Comparison of ENCODE assay signal across 20 cellular contexts in genomic region chr2:240287496-240288086, GRCh38.
DNase-seq lines count a peak whose midpoint lies in the region; ATAC-seq and TF ChIP-seq lines count a peak whose summit lies in the region.
"Had no signal": no experiment of that assay in that cellular context is flagged by ENCODE, and none has a peak within 500 bp of the region (broad histone marks: within the 10 kb centered on the region; RNA-seq: fewer than 3 reads in every experiment).

No MANE protein-coding gene starts in this region.

- POLR2A ChIA-PET in activated CD8-positive, alpha-beta T cell treated with anti-CD3 and anti-CD28 coated beads, Interleukin-2, amount 10 ng/mL, durations not matched to agents 7 days and 5 days (lab: Charles Lee), result no interaction called here
- POLR2A ChIA-PET in activated CD8-positive, alpha-beta T cell treated with anti-CD3 and anti-CD28 coated beads for 36 hours (lab: Charles Lee), result no interaction called here

- peak; percentile 13 for DNase-seq in activated CD8-positive, alpha-beta T cell treated with anti-CD3 and anti-CD28 coated beads, Interleukin-2, amount 10 ng/mL, durations not matched to agents 7 days and 5 days
- no peak for DNase-seq in activated CD8-positive, alpha-beta T cell treated with anti-CD3 and anti-CD28 coated beads for 36 hours
- DNase-seq in iPS-NIHi11 (ENCODE audit: low spot score) (peak; percentile 31), prostate gland (ENCODE audit: low spot score) (no peak), body of pancreas (no peak)
- DNase-seq in stimulated activated CD4-positive, alpha-beta T cell treated with anti-CD3 and anti-CD28 coated beads, Interleukin-1b, Interleukin-23, amount 100 ng/mL, for 48 hours, result no peak
- DNase-seq: activated CD4-positive, alpha-beta T cell treated with anti-CD3 and anti-CD28 coated beads for 36 hours; activated CD8-positive, alpha-beta memory T cell treated with anti-CD3 and anti-CD28 coated beads, Interleukin-2, amount 50 U/mL, for 48 hours; activated gamma-delta T cell treated with Interleukin-2 at 50 U/mL for 16 hours; foreskin keratinocyte; midbrain; MM.1S; NCI-H1436 treated with DMSO at 0.1 percent for 48 hours; NCI-H2171 treated with DMSO at 0.1 percent for 48 hours; NCI-H69; stimulated activated CD4-positive, alpha-beta T cell treated with anti-CD3 and anti-CD28 coated beads, Interleukin-4, amount 100 ng/mL, for 24 hours had no signal

- no peaks in the 10 kb centered on the region for H3K36me3 Mint-ChIP-seq in activated CD8-positive, alpha-beta T cell treated with anti-CD3 and anti-CD28 coated beads, Interleukin-2, amount 10 ng/mL, durations not matched to agents 7 days and 5 days (ENCODE audit: low read depth)
- H3K36me3 Mint-ChIP-seq in activated CD8-positive, alpha-beta T cell treated with anti-CD3 and anti-CD28 coated beads for 36 hours (ENCODE audit: low read depth), result no peaks in the 10 kb centered on the region
- H3K36me3 Mint-ChIP-seq in brain, result no peaks in the 10 kb centered on the region
- no peaks in the 10 kb centered on the region for H3K36me3 Mint-ChIP-seq in stimulated activated memory B cell treated with anti-CD40 and anti-IgM and Interleukin-4, amounts not matched to agents 10 μg/mL and 1 μg/mL and 100 μg/mL, for 72 hours

- H3K27me3 Mint-ChIP-seq in activated CD8-positive, alpha-beta T cell treated with anti-CD3 and anti-CD28 coated beads, Interleukin-2, amount 10 ng/mL, durations not matched to agents 7 days and 5 days (ENCODE audit: low read depth), result peaks cover 3% of the 10 kb centered on the region
- H3K27me3 Mint-ChIP-seq in activated CD8-positive, alpha-beta T cell treated with anti-CD3 and anti-CD28 coated beads for 36 hours, result peaks cover 4% of the 10 kb centered on the region
- H3K27me3 Mint-ChIP-seq in brain, result peaks cover 7% of the 10 kb centered on the region
- H3K27me3 Mint-ChIP-seq in stimulated activated memory B cell treated with anti-CD40 and anti-IgM and Interleukin-4, amounts not matched to agents 10 μg/mL and 1 μg/mL and 100 μg/mL, for 72 hours, result peaks cover 15% of the 10 kb centered on the region

- H3K4me1 ChIP-seq in prostate gland (replicated peaks) (no peaks in the 10 kb centered on the region), body of pancreas (no peaks in the 10 kb centered on the region)
- H3K4me1 ChIP-seq: foreskin keratinocyte had no signal

- no peaks in the 10 kb centered on the region for H3K36me3 ChIP-seq in prostate gland
- H3K36me3 ChIP-seq in body of pancreas (replicated peaks in 1 of 2; ENCODE audit: insufficient read depth in 1 of 2, low read depth in 2 of 2), result no peaks in the 10 kb centered on the region
- H3K36me3 ChIP-seq: cardiac muscle cell had no signal

- H3K4me3 ChIP-seq in prostate gland (no peak overlapping the region), body of pancreas (no peak overlapping the region)
- H3K4me3 ChIP-seq: cardiac muscle cell had no signal

- H3K27me3 ChIP-seq in prostate gland (replicated peaks; ENCODE audit: insufficient read depth) (no peaks in the 10 kb centered on the region), body of pancreas (no peaks in the 10 kb centered on the region)
- H3K27me3 ChIP-seq: cardiac muscle cell had no signal

- TF ChIP-seq POLR2A in prostate gland (IDR thresholded peaks at IDR 0.05) (no peak), body of pancreas (IDR thresholded peaks at IDR 0.05) (no peak)

- ATAC-seq in activated CD8-positive, alpha-beta T cell treated with anti-CD3 and anti-CD28 coated beads, Interleukin-2, amount 10 ng/mL, durations not matched to agents 7 days and 5 days, result no peak
- no peak for ATAC-seq in activated CD8-positive, alpha-beta T cell treated with anti-CD3 and anti-CD28 coated beads for 36 hours
- ATAC-seq in stimulated activated memory B cell treated with anti-CD40 and anti-IgM and Interleukin-4, amounts not matched to agents 10 μg/mL and 1 μg/mL and 100 μg/mL, for 72 hours, result peak; percentile 47
- ATAC-seq in body of pancreas, result no peak
- ATAC-seq: activated CD4-positive, alpha-beta T cell treated with anti-CD3 and anti-CD28 coated beads for 36 hours; foreskin keratinocyte had no signal

- no peak for TF ChIP-seq CTCF in activated CD8-positive, alpha-beta T cell treated with anti-CD3 and anti-CD28 coated beads for 36 hours (IDR thresholded peaks at IDR 0.05)
- TF ChIP-seq CTCF in brain (conservative IDR thresholded peaks at IDR 0.05) (peak; percentile 28 to 32), prostate gland (IDR thresholded peaks at IDR 0.05) (no peak), body of pancreas (IDR thresholded peaks at IDR 0.05) (no peak)

- CTCF ChIA-PET in activated CD8-positive, alpha-beta T cell treated with anti-CD3 and anti-CD28 coated beads, Interleukin-2, amount 10 ng/mL, durations not matched to agents 7 days and 5 days (lab: Charles Lee), result no interaction called here
- CTCF ChIA-PET in activated CD8-positive, alpha-beta T cell treated with anti-CD3 and anti-CD28 coated beads for 36 hours (lab: Charles Lee), result no interaction called here

- H3K4me1 Mint-ChIP-seq in activated CD8-positive, alpha-beta T cell treated with anti-CD3 and anti-CD28 coated beads, Interleukin-2, amount 10 ng/mL, durations not matched to agents 7 days and 5 days (ENCODE audit: low read depth), result no peaks in the 10 kb centered on the region
- no peaks in the 10 kb centered on the region for H3K4me1 Mint-ChIP-seq in activated CD8-positive, alpha-beta T cell treated with anti-CD3 and anti-CD28 coated beads for 36 hours (ENCODE audit: low read depth)
- H3K4me1 Mint-ChIP-seq in brain, result peaks cover 44% of the 10 kb centered on the region
- no peaks in the 10 kb centered on the region for H3K4me1 Mint-ChIP-seq in stimulated activated memory B cell treated with anti-CD40 and anti-IgM and Interleukin-4, amounts not matched to agents 10 μg/mL and 1 μg/mL and 100 μg/mL, for 72 hours
- H3K4me1 Mint-ChIP-seq: activated CD4-positive, alpha-beta T cell treated with anti-CD3 and anti-CD28 coated beads for 36 hours; neural crest cell had no signal

- intact Hi-C loops in activated CD8-positive, alpha-beta T cell treated with anti-CD3 and anti-CD28 coated beads for 36 hours (cut with micrococcal nuclease), result no loop called here
- intact Hi-C loops in prostate gland (cut with DNase I) (no loop called here), body of pancreas (cut with DNase I) (no loop called here)

- H3K9me3 Mint-ChIP-seq in activated CD8-positive, alpha-beta T cell treated with anti-CD3 and anti-CD28 coated beads, Interleukin-2, amount 10 ng/mL, durations not matched to agents 7 days and 5 days (ENCODE audit: insufficient read depth), result no peaks in the 10 kb centered on the region
- H3K9me3 Mint-ChIP-seq in activated CD8-positive, alpha-beta T cell treated with anti-CD3 and anti-CD28 coated beads for 36 hours, result peaks cover 3% of the 10 kb centered on the region
- peaks cover 6 to 15% (median 9%) of the 10 kb centered on the region in 5 experiments for H3K9me3 Mint-ChIP-seq in brain
- peaks cover 6% of the 10 kb centered on the region for H3K9me3 Mint-ChIP-seq in stimulated activated memory B cell treated with anti-CD40 and anti-IgM and Interleukin-4, amounts not matched to agents 10 μg/mL and 1 μg/mL and 100 μg/mL, for 72 hours

- H3K4me3 Mint-ChIP-seq in activated CD8-positive, alpha-beta T cell treated with anti-CD3 and anti-CD28 coated beads, Interleukin-2, amount 10 ng/mL, durations not matched to agents 7 days and 5 days, result no peak overlapping the region
- no peak overlapping the region for H3K4me3 Mint-ChIP-seq in activated CD8-positive, alpha-beta T cell treated with anti-CD3 and anti-CD28 coated beads for 36 hours
- H3K4me3 Mint-ChIP-seq in brain, result no peak overlapping the region
- H3K4me3 Mint-ChIP-seq in stimulated activated memory B cell treated with anti-CD40 and anti-IgM and Interleukin-4, amounts not matched to agents 10 μg/mL and 1 μg/mL and 100 μg/mL, for 72 hours, result no peak overlapping the region
- H3K4me3 Mint-ChIP-seq: activated CD4-positive, alpha-beta T cell treated with anti-CD3 and anti-CD28 coated beads for 36 hours; neural crest cell had no signal

- H3K9me3 ChIP-seq in prostate gland, result no peaks in the 10 kb centered on the region
- no peaks in the 10 kb centered on the region for H3K9me3 ChIP-seq in body of pancreas

- H3K27ac Mint-ChIP-seq in activated CD8-positive, alpha-beta T cell treated with anti-CD3 and anti-CD28 coated beads, Interleukin-2, amount 10 ng/mL, durations not matched to agents 7 days and 5 days, result no peak overlapping the region
- no peak overlapping the region for H3K27ac Mint-ChIP-seq in activated CD8-positive, alpha-beta T cell treated with anti-CD3 and anti-CD28 coated beads for 36 hours
- peak overlapping the region; percentile 13 to 86 (median 78) for H3K27ac Mint-ChIP-seq in brain
- H3K27ac Mint-ChIP-seq in stimulated activated memory B cell treated with anti-CD40 and anti-IgM and Interleukin-4, amounts not matched to agents 10 μg/mL and 1 μg/mL and 100 μg/mL, for 72 hours, result no peak overlapping the region
- H3K27ac Mint-ChIP-seq: activated CD4-positive, alpha-beta T cell treated with anti-CD3 and anti-CD28 coated beads for 36 hours had no signal

- WGBS in prostate gland, result 76% methylated on average over 11 of the region's 11 CpGs
- 67 to 82% methylated on average over 7 to 11 of the region's 11 CpGs for WGBS in body of pancreas, 2 donors

- H3K27ac ChIP-seq in prostate gland, result no peak overlapping the region
- no peak overlapping the region for H3K27ac ChIP-seq in body of pancreas
- H3K27ac ChIP-seq: cardiac muscle cell, foreskin keratinocyte had no signal

Comparison
In these comparisons a context has a peak if more than half of its experiments do, and no peak if none do; other contexts are left out.
1. DNase-seq: peak in activated CD8-positive, alpha-beta T cell treated with anti-CD3 and anti-CD28 coated beads, Interleukin-2, amount 10 ng/mL, durations not matched to agents 7 days and 5 days (single experiment) and iPS-NIHi11 (single experiment); none in activated CD8-positive, alpha-beta T cell treated with anti-CD3 and anti-CD28 coated beads for 36 hours (single experiment), prostate gland (single experiment), stimulated activated CD4-positive, alpha-beta T cell treated with anti-CD3 and anti-CD28 coated beads, Interleukin-1b, Interleukin-23, amount 100 ng/mL, for 48 hours (single experiment) and body of pancreas (0 of 4).
2. H3K27ac Mint-ChIP-seq: peak in brain (5 of 5); none in activated CD8-positive, alpha-beta T cell treated with anti-CD3 and anti-CD28 coated beads, Interleukin-2, amount 10 ng/mL, durations not matched to agents 7 days and 5 days (single experiment), activated CD8-positive, alpha-beta T cell treated with anti-CD3 and anti-CD28 coated beads for 36 hours (single experiment) and stimulated activated memory B cell treated with anti-CD40 and anti-IgM and Interleukin-4, amounts not matched to agents 10 μg/mL and 1 μg/mL and 100 μg/mL, for 72 hours (single experiment).
3. CTCF ChIP-seq: peak in brain (2 of 2); none in activated CD8-positive, alpha-beta T cell treated with anti-CD3 and anti-CD28 coated beads for 36 hours (single experiment), prostate gland (0 of 4) and body of pancreas (0 of 7).